ENCODE assay signal across 8 cellular contexts in genomic region chr2:18435425-18436037, GRCh38.
A peak's percentile ranks its signal among the peaks of the same experiment; 100 is the strongest.
DNase-seq lines count a peak whose midpoint lies in the region; TF ChIP-seq lines count a peak whose summit lies in the region.

No MANE protein-coding gene starts in this region.

- no peaks in the 10 kb centered on the region for H3K36me3 ChIP-seq in SJCRH30

- peak; percentile 74 for TF ChIP-seq CTCF in AG10803 (conservative IDR thresholded peaks at IDR 0.05; ENCODE audit: low read length)
- TF ChIP-seq CTCF in GM13976 (IDR thresholded peaks at IDR 0.05; ENCODE audit: borderline replicate concordance, control extremely low read depth, extremely low read depth, insufficient read depth, missing control alignments), result peak; percentile 56
- TF ChIP-seq CTCF in fibroblast of pulmonary artery (IDR thresholded peaks at IDR 0.05; ENCODE audit: low read length, missing control alignments), result peak; percentile 63

- H3K4me3 ChIP-seq in AG10803 (ENCODE audit: low read length) (no peak overlapping the region), SJCRH30 (no peak overlapping the region), fibroblast of pulmonary artery (replicated peaks; ENCODE audit: low read depth, low read length) (no peak overlapping the region)

- DNase-seq in AG10803 (ENCODE audit: low read depth) (peak; percentile 78), GM13976 (ENCODE audit: low spot score) (no peak), M059J (ENCODE audit: low read depth) (peak; percentile 55), SJCRH30 (peak; percentile 38 to 89), fibroblast of pulmonary artery (ENCODE audit: low read depth) (peak; percentile 88), renal cortical epithelial cell (ENCODE audit: low read depth) (peak; percentile 62), GOT3 (lab: John Stamatoyannopoulos, UW) (no peak), NCI-H187 treated with DMSO at 0.1 percent for 48 hours (lab: John Stamatoyannopoulos, UW) (no peak)

- no peaks in the 10 kb centered on the region for H3K27me3 ChIP-seq in SJCRH30

- 0 out of 2 replicates have a peak, but pooled peaks cover 5% of the 10 kb centered on the region for H3K4me1 ChIP-seq in SJCRH30

- in situ Hi-C loops in GM13976 (cut with MboI; ENCODE audit: low sequenced_read_pairs, unreplicated experiment), result no loop called here

- H3K9me3 ChIP-seq in SJCRH30 (replicated peaks), result no peaks in the 10 kb centered on the region

- H3K27ac ChIP-seq in SJCRH30, result no peak overlapping the region

Comparison
In these comparisons a context has a peak if more than half of its experiments do, and no peak if none do; other contexts are left out.
1. DNase-seq: peak in AG10803 (single experiment), M059J (single experiment), SJCRH30 (2 of 2), fibroblast of pulmonary artery (single experiment) and renal cortical epithelial cell (single experiment); none in GM13976 (single experiment), GOT3 (single experiment) and NCI-H187 treated with DMSO at 0.1 percent for 48 hours (single experiment).
2. Peak in every context shown above with its lines, with median percentiles within 50 percentile points of each other: CTCF ChIP-seq.